Comparison of ENCODE assay signal across 10 cellular contexts in genomic region chr16:27795992-27796614, GRCh38.
DNase-seq lines count a peak whose midpoint lies in the region; ATAC-seq, FAIRE-seq and TF ChIP-seq lines count a peak whose summit lies in the region.
"Had no signal": no experiment of that assay in that cellular context is flagged by ENCODE, and none has a peak within 500 bp of the region (broad histone marks: within the 10 kb centered on the region; RNA-seq: fewer than 3 reads in every experiment).

No MANE protein-coding gene starts in this region.

- H2BK20ac ChIP-seq in H1 (ENCODE audit: low read length): no peak overlapping the region

- H3K14ac ChIP-seq in H1 (ENCODE audit: insufficient read length): no peak overlapping the region

- H3K23me2 ChIP-seq in H1 (ENCODE audit: low read depth, low read length): 0 out of 2 replicates have a peak, but pooled peaks cover 2% of the 10 kb centered on the region

- H3K23ac ChIP-seq in H1 (ENCODE audit: insufficient read length): no peak overlapping the region

- intact Hi-C loops in OCI-LY7 (cut with micrococcal nuclease; ENCODE audit: unreplicated experiment): no loop called here
- intact Hi-C loops in posterior vena cava (cut with DNase I): no loop called here

- no peak overlapping the region for H3K56ac ChIP-seq in H1 (replicated peaks; ENCODE audit: insufficient read length, low read depth, low read length)

- no TSS peak for BruUV-seq in OCI-LY7 (replicated peaks; lab: Mats Ljungman, UMichigan)

- H3K4me2 ChIP-seq in OCI-LY7 (ENCODE audit: low read length) (no peak overlapping the region), H1 (ENCODE audit: insufficient read depth in 1 of 2, low read depth in 2 of 2, low read length in 2 of 2) (no peak overlapping the region), osteoblast (ENCODE audit: insufficient read depth, low read length) (no peak overlapping the region)

- 61% methylated on average over 11 of the region's 11 CpGs; no CpG with 5 or more reads in 1 of the 2 experiments for WGBS in H1 (ENCODE audit: extremely low coverage in 1 of 2, insufficient coverage in 1 of 2, insufficient read length in 1 of 2, insufficient replicate concordance in 2 of 2, low coverage in 1 of 2, low lambda C conversion rate in 2 of 2, missing lambda C conversion rate in 1 of 2), 2 experiments

- H3K27ac ChIP-seq in OCI-LY7 (ENCODE audit: low read depth, low read length, poor library complexity, severe bottlenecking): no peak overlapping the region
- H3K27ac ChIP-seq in H1 (ENCODE audit: low read depth, low read length): no peak overlapping the region
- no peak overlapping the region for H3K27ac ChIP-seq in osteoblast (ENCODE audit: low read depth, low read length)
- H3K27ac ChIP-seq: VCaP had no signal

- no peak overlapping the region for H4K8ac ChIP-seq in H1 (ENCODE audit: extremely low read depth, insufficient read depth, low read length)

- TF ChIP-seq POLR2A in H1 (IDR thresholded peaks at IDR 0.05; ENCODE audit: control extremely low read depth in 1 of 2, low read depth in 2 of 2, low read length in 2 of 2): no peak

- H3K9me3 ChIP-seq in OCI-LY7 (ENCODE audit: low read length) (no peaks in the 10 kb centered on the region), H1 (ENCODE audit: insufficient read depth in 2 of 2, low read depth in 1 of 2, low read length in 1 of 2) (no peaks in the 10 kb centered on the region), osteoblast (ENCODE audit: low read depth, low read length) (no peaks in the 10 kb centered on the region)

- no peak overlapping the region for H3K18ac ChIP-seq in H1 (ENCODE audit: extremely low read depth, low read length)

- H3K9ac ChIP-seq in H1 (replicated peaks in 1 of 4; ENCODE audit: extremely low read depth in 1 of 4, low read depth in 3 of 4, low read length in 3 of 4): no peak overlapping the region

- no peak overlapping the region for H4K91ac ChIP-seq in H1 (replicated peaks; ENCODE audit: insufficient read length, low read length)

- no peaks in the 10 kb centered on the region for H4K20me1 ChIP-seq in OCI-LY7 (ENCODE audit: insufficient read depth, low read length)
- peaks cover 0 to 2% of the 10 kb centered on the region in 2 experiments for H4K20me1 ChIP-seq in H1 (replicated peaks in 1 of 2; ENCODE audit: control insufficient read depth in 1 of 2, insufficient read depth in 2 of 2, low read length in 2 of 2)
- no peaks in the 10 kb centered on the region for H4K20me1 ChIP-seq in osteoblast (ENCODE audit: insufficient read depth, low read length)

- no peak for ATAC-seq in HG02970 (IDR thresholded peaks at IDR 0.05; ENCODE audit: low FRiP score, unreplicated experiment)

- DNase-seq in HEK293T (ENCODE audit: extremely low spot score): peak; percentile 44
- peak; percentile 29 for DNase-seq in OCI-LY7 (ENCODE audit: low spot score)
- DNase-seq in H1 (ENCODE audit: low read depth in 1 of 2, low spot score in 2 of 2): peak; percentile 21 to 91
- peak; percentile 63 for DNase-seq in osteoblast (ENCODE audit: insufficient read length, low spot score, missing footprints)
- no peak for DNase-seq in anterior cingulate cortex (lab: John Stamatoyannopoulos, UW)
- no peak for DNase-seq in amygdala (lab: John Stamatoyannopoulos, UW)
- DNase-seq in posterior vena cava (ENCODE audit: low spot score): no peak

- no peak for FAIRE-seq in H1 (lab: Jason Lieb, UNC)
- FAIRE-seq: keratinocyte had no signal

- no peaks in the 10 kb centered on the region for H3K36me3 ChIP-seq in OCI-LY7 (ENCODE audit: insufficient read depth, low read length)
- no peaks in the 10 kb centered on the region for H3K36me3 ChIP-seq in H1 (ENCODE audit: control insufficient read depth in 2 of 4, insufficient read depth in 4 of 4, low read length in 3 of 4)
- no peaks in the 10 kb centered on the region for H3K36me3 ChIP-seq in osteoblast (ENCODE audit: insufficient read depth, low read length)

- TF ChIP-seq RAD21 in H1 (IDR thresholded peaks at IDR 0.05 in 1 of 2, conservative IDR thresholded peaks at IDR 0.05 in 1 of 2; ENCODE audit: low read depth in 2 of 2, low read length in 2 of 2): no peak

- H3K79me1 ChIP-seq in H1 (ENCODE audit: low read depth, low read length): no peaks in the 10 kb centered on the region

- H3K27me3 ChIP-seq in H1 (replicated peaks in 1 of 4; ENCODE audit: control insufficient read depth in 3 of 4, extremely low read depth in 1 of 4, insufficient read depth in 3 of 4, low read length in 3 of 4) (no peaks in the 10 kb centered on the region), osteoblast (ENCODE audit: insufficient read depth, low read length) (peaks cover 2% of the 10 kb centered on the region)

- H3K9me2 ChIP-seq in OCI-LY7 (ENCODE audit: insufficient read depth, low read length): no peaks in the 10 kb centered on the region

- H2BK120ac ChIP-seq in H1 (replicated peaks; ENCODE audit: low read depth, low read length): no peak overlapping the region

- H3K4me3 ChIP-seq in OCI-LY7 (ENCODE audit: low read depth, low read length, poor library complexity, severe bottlenecking) (no peak overlapping the region), H1 (ENCODE audit: extremely low read depth in 1 of 4, insufficient read depth in 2 of 4, low read depth in 3 of 4, low read length in 4 of 4) (no peak overlapping the region), osteoblast (ENCODE audit: insufficient read depth, low read length) (no peak overlapping the region)

- H2AK5ac ChIP-seq in H1 (ENCODE audit: low read depth, low read length): no peak overlapping the region

- no peak overlapping the region for H2BK12ac ChIP-seq in H1 (ENCODE audit: low read depth, low read length)

- POLR2A ChIA-PET in HEK293T (lab: Yijun Ruan, JAX) (no interaction called here), OCI-LY7 (lab: Charles Lee) (interaction anchor here (0.6 kb wide), 1 partner anchor 424 kb away, joined by 5 read pairs; no protein-coding TSS in a partner anchor), H1 (lab: Charles Lee; ENCODE audit: partially characterized antibody) (no interaction called here)

- H3K79me2 ChIP-seq in OCI-LY7 (ENCODE audit: insufficient read depth, low read depth, low read length): no peaks in the 10 kb centered on the region
- H3K79me2 ChIP-seq in H1 (ENCODE audit: control insufficient read depth in 1 of 2, insufficient read depth in 2 of 2, low read length in 2 of 2): no peaks in the 10 kb centered on the region
- no peaks in the 10 kb centered on the region for H3K79me2 ChIP-seq in osteoblast (ENCODE audit: insufficient read depth, low read length)

- H4K5ac ChIP-seq in H1 (ENCODE audit: insufficient read length, low read depth, low read length): no peak overlapping the region

- CTCF ChIA-PET in HEK293T (lab: Yijun Ruan, JAX) (no interaction called here), OCI-LY7 (lab: Charles Lee; ENCODE audit: unreplicated experiment) (no interaction called here), H1 (lab: Charles Lee; ENCODE audit: partially characterized antibody) (interaction anchor here (0.7 to 0.8 kb wide), 2 partner anchors 63 to 275 kb away, joined by 3 read pairs; no protein-coding TSS in a partner anchor)

- no peak overlapping the region for H2BK15ac ChIP-seq in H1 (ENCODE audit: low read length)

- no peak overlapping the region for H3K4ac ChIP-seq in H1 (replicated peaks; ENCODE audit: insufficient read length, low read depth, low read length)

- H3K4me1 ChIP-seq in OCI-LY7 (ENCODE audit: insufficient read depth, low read length, poor library complexity, severe bottlenecking) (no peaks in the 10 kb centered on the region), H1 (replicated peaks in 1 of 4; ENCODE audit: control insufficient read depth in 3 of 4, insufficient read depth in 4 of 4, low read length in 3 of 4) (no peaks in the 10 kb centered on the region), osteoblast (ENCODE audit: insufficient read depth, low read length) (no peaks in the 10 kb centered on the region)

- no peak overlapping the region for H2AFZ ChIP-seq in OCI-LY7 (ENCODE audit: low read length)
- H2AFZ ChIP-seq in H1 (ENCODE audit: low read length): no peak overlapping the region
- H2AFZ ChIP-seq in osteoblast (ENCODE audit: low read length): no peak overlapping the region

- no peak overlapping the region for H2BK5ac ChIP-seq in H1 (ENCODE audit: low read depth, low read length)

- no peak for TF ChIP-seq EP300 in H1 (IDR thresholded peaks at IDR 0.05; ENCODE audit: borderline replicate concordance in 1 of 2, low read depth in 2 of 2, low read length in 2 of 2)

- TF ChIP-seq CTCF in OCI-LY7 (conservative IDR thresholded peaks at IDR 0.05; ENCODE audit: low read length) (no peak), H1 (IDR thresholded peaks at IDR 0.05; ENCODE audit: control extremely low read depth in 1 of 3, insufficient read depth in 1 of 3, low read depth in 1 of 3, low read length in 3 of 3) (no peak), osteoblast (IDR thresholded peaks at IDR 0.05; ENCODE audit: extremely low read depth, low read depth, low read length) (no peak)

TF ChIP-seq in HEK293T, 16 proteins besides CTCF, POLR2A, EP300 and RAD21:
- TF ChIP-seq PKNOX1 (IDR thresholded peaks at IDR 0.05) (no peak), FOXK2 (IDR thresholded peaks at IDR 0.05) (no peak), TARDBP (IDR thresholded peaks at IDR 0.05) (no peak), FOXA1 (IDR thresholded peaks at IDR 0.05) (no peak)

TF ChIP-seq in H1, 55 proteins besides CTCF, POLR2A, EP300 and RAD21:
- TF ChIP-seq SIRT6 (IDR thresholded peaks at IDR 0.05; ENCODE audit: low read length): no peak
- no peak for TF ChIP-seq RNF2 (IDR thresholded peaks at IDR 0.05; ENCODE audit: borderline replicate concordance, low read depth, low read length, missing control alignments, poor library complexity, severe bottlenecking)
- peak; percentile 30 for TF ChIP-seq NANOG (IDR thresholded peaks at IDR 0.05; ENCODE audit: insufficient read depth, low read depth, low read length, poor library complexity, severe bottlenecking)
- TF ChIP-seq POU5F1 (IDR thresholded peaks at IDR 0.05; ENCODE audit: low read depth, low read length): no peak
- TF ChIP-seq SIN3A (conservative IDR thresholded peaks at IDR 0.05 in 1 of 2, IDR thresholded peaks at IDR 0.05 in 1 of 2; ENCODE audit: low read depth in 1 of 2, low read length in 2 of 2): peak; percentile 88 to 94; a peak in 3 of 4 replicates
- no peak for TF ChIP-seq SP4 (IDR thresholded peaks at IDR 0.05; ENCODE audit: low read length)
- TF ChIP-seq HDAC2 (IDR thresholded peaks at IDR 0.05; ENCODE audit: borderline replicate concordance in 1 of 2, low read depth in 2 of 2, low read length in 2 of 2): no peak
- TF ChIP-seq CEBPB (IDR thresholded peaks at IDR 0.05; ENCODE audit: low read depth, low read length): no peak
- no peak for TF ChIP-seq SIX5 (IDR thresholded peaks at IDR 0.05; ENCODE audit: low read depth, low read length)

Comparison
In these comparisons a context has a peak if more than half of its experiments do, and no peak if none do; other contexts are left out.
1. DNase-seq: peak in HEK293T (single experiment), OCI-LY7 (single experiment), H1 (2 of 2) and osteoblast (single experiment); none in anterior cingulate cortex (0 of 58), amygdala (0 of 56) and posterior vena cava (single experiment).